Comparison of ENCODE assay signal across 16 cellular contexts in the genomic region with DNA sequence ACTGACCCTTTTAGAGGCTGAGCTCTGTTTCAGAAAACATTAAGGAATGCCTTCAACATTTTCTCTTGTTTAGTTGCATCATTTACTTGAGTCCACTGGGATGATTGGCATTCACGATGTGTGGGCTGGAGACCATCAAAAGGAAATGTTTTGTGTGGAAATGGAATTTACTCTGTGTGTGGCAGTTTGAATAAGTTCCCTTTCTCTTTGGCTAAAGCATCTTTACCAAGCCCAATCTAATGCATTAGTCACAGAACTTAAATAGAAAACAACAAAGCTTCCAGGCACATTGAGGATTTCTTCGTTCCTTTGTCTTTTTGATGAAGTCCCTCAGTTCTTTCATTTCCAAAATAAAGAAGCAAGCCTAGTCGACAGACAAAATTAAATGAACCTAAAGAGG.
DNase-seq lines count a peak whose midpoint lies in the region; FAIRE-seq and TF ChIP-seq lines count a peak whose summit lies in the region.
"Had no signal": no experiment of that assay in that cellular context is flagged by ENCODE, and none has a peak within 500 bp of the region (broad histone marks: within the 10 kb centered on the region; RNA-seq: fewer than 3 reads in every experiment).

No MANE protein-coding gene starts in this region.

- peak; percentile 62 for FAIRE-seq in H1 (lab: Jason Lieb, UNC)

- H3K4me1 ChIP-seq in HUES6 (ENCODE audit: control insufficient read depth, insufficient read depth, low read length) (peaks cover 21% of the 10 kb centered on the region), H1 (replicated peaks in 1 of 4; ENCODE audit: control insufficient read depth in 3 of 4, insufficient read depth in 4 of 4, low read length in 3 of 4) (peaks cover 0 to 13% (median 2%) of the 10 kb centered on the region in 4 experiments; a peak in 3 of 7 replicates)
- H3K4me1 ChIP-seq: BLaER1 treated with 17β-estradiol and CSF1 and Interleukin-3, amounts not matched to agents 10 nM and 100 nM; Peyer's patch had no signal

- no peaks in the 10 kb centered on the region for H3K79me1 ChIP-seq in H1 (ENCODE audit: low read depth, low read length)

- no peak overlapping the region for H2AK5ac ChIP-seq in H1 (ENCODE audit: low read depth, low read length)

- H3K9me3 ChIP-seq in HUES6 (ENCODE audit: control insufficient read depth, insufficient read depth, low read depth, low read length) = peaks cover 17% of the 10 kb centered on the region
- peaks cover 6 to 9% of the 10 kb centered on the region in 2 experiments; a peak in 3 of 4 replicates for H3K9me3 ChIP-seq in H1 (ENCODE audit: insufficient read depth in 2 of 2, low read depth in 1 of 2, low read length in 1 of 2)
- H3K9me3 ChIP-seq: Peyer's patch had no signal

- H3K18ac ChIP-seq in H1 (ENCODE audit: extremely low read depth, low read length) = no peak overlapping the region

- peaks cover 7% of the 10 kb centered on the region for H3K36me3 ChIP-seq in HUES6 (ENCODE audit: control insufficient read depth, insufficient read depth, low read length)
- peaks cover 0 to 9% (median 2%) of the 10 kb centered on the region in 4 experiments; a peak in 2 of 8 replicates for H3K36me3 ChIP-seq in H1 (ENCODE audit: control insufficient read depth in 2 of 4, insufficient read depth in 4 of 4, low read length in 3 of 4)
- H3K36me3 ChIP-seq in kidney epithelial cell (ENCODE audit: control insufficient read depth, insufficient read depth, low read length) = no peaks in the 10 kb centered on the region
- H3K36me3 ChIP-seq: BLaER1 treated with 17β-estradiol and CSF1 and Interleukin-3, amounts not matched to agents 10 nM and 100 nM; Peyer's patch had no signal

- no peaks in the 10 kb centered on the region for H4K20me1 ChIP-seq in H1 (replicated peaks in 1 of 2; ENCODE audit: control insufficient read depth in 1 of 2, insufficient read depth in 2 of 2, low read length in 2 of 2)
- H4K20me1 ChIP-seq: BLaER1 treated with 17β-estradiol and CSF1 and Interleukin-3, amounts not matched to agents 10 nM and 100 nM had no signal

- H2BK15ac ChIP-seq in H1 (ENCODE audit: low read length) = no peak overlapping the region

- no peak for TF ChIP-seq POLR2A in H1 (IDR thresholded peaks at IDR 0.05; ENCODE audit: control extremely low read depth in 1 of 2, low read depth in 2 of 2, low read length in 2 of 2)

- TF ChIP-seq CTCF in AG04449 (IDR thresholded peaks at IDR 0.05; ENCODE audit: insufficient read depth, low read length, missing control alignments) = no peak
- TF ChIP-seq CTCF in H1 (IDR thresholded peaks at IDR 0.05; ENCODE audit: control extremely low read depth in 1 of 3, insufficient read depth in 1 of 3, low read depth in 1 of 3, low read length in 3 of 3) = no peak
- no peak for TF ChIP-seq CTCF in kidney epithelial cell (IDR thresholded peaks at IDR 0.05; ENCODE audit: insufficient read depth, low read length, poor library complexity, severe bottlenecking)
- TF ChIP-seq CTCF in RWPE1 (conservative IDR thresholded peaks at IDR 0.05; ENCODE audit: low read depth) = no peak

- 10% methylated on average over 3 of the region's 3 CpGs; no CpG with 5 or more reads in 1 of the 2 experiments for WGBS in H1 (ENCODE audit: extremely low coverage in 1 of 2, insufficient coverage in 1 of 2, insufficient read length in 1 of 2, insufficient replicate concordance in 2 of 2, low coverage in 1 of 2, low lambda C conversion rate in 2 of 2, missing lambda C conversion rate in 1 of 2), 2 experiments

- TF ChIP-seq RAD21 in H1 (IDR thresholded peaks at IDR 0.05 in 1 of 2, conservative IDR thresholded peaks at IDR 0.05 in 1 of 2; ENCODE audit: low read depth in 2 of 2, low read length in 2 of 2) = no peak

- TF ChIP-seq EP300 in H1 (IDR thresholded peaks at IDR 0.05; ENCODE audit: borderline replicate concordance in 1 of 2, low read depth in 2 of 2, low read length in 2 of 2) = no peak

- no peak overlapping the region for H4K91ac ChIP-seq in H1 (replicated peaks; ENCODE audit: insufficient read length, low read length)

- H2BK120ac ChIP-seq in H1 (replicated peaks; ENCODE audit: low read depth, low read length) = no peak overlapping the region

- H2BK5ac ChIP-seq in H1 (ENCODE audit: low read depth, low read length) = no peak overlapping the region

- H3K4me2 ChIP-seq in H1 (ENCODE audit: insufficient read depth in 1 of 2, low read depth in 2 of 2, low read length in 2 of 2) = peak overlapping the region; percentile 38 to 50; a peak in 2 of 4 replicates
- H3K4me2 ChIP-seq: BLaER1 treated with 17β-estradiol and CSF1 and Interleukin-3, amounts not matched to agents 10 nM and 100 nM had no signal

- peak overlapping the region; percentile 78 for H4K5ac ChIP-seq in H1 (ENCODE audit: insufficient read length, low read depth, low read length)

- H2AFZ ChIP-seq in H1 (ENCODE audit: low read length) = no peak overlapping the region

- H2BK12ac ChIP-seq in H1 (ENCODE audit: low read depth, low read length) = no peak overlapping the region

- H3K56ac ChIP-seq in H1 (replicated peaks; ENCODE audit: insufficient read length, low read depth, low read length) = no peak overlapping the region

- DNase-seq in AG04449 (ENCODE audit: low read depth, low spot score) = peak; percentile 80
- peak in 1 of 2 experiments; percentile 34 for DNase-seq in H1 (ENCODE audit: low read depth in 1 of 2, low spot score in 2 of 2)
- peak; percentile 5 for DNase-seq in kidney epithelial cell (ENCODE audit: low read depth)
- DNase-seq in GM19240 (ENCODE audit: insufficient read length, low spot score) = no peak
- DNase-seq in RWPE1 (ENCODE audit: low spot score) = no peak
- DNase-seq in activated gamma-delta T cell (lab: John Stamatoyannopoulos, UW) = no peak
- DNase-seq in GM19238 (ENCODE audit: insufficient read length, low spot score) = no peak
- DNase-seq: activated naive CD8-positive, alpha-beta T cell treated with anti-CD3 and anti-CD28 coated beads, Interleukin-2, amount 10 ng/mL, durations not matched to agents 7 days and 5 days; effector memory CD8-positive, alpha-beta T cell; GF-D8; NCI-H345; nephron progenitor cell; Peyer's patch had no signal

- no peaks in the 10 kb centered on the region for H3K23me2 ChIP-seq in H1 (ENCODE audit: low read depth, low read length)

- H3K4me3 ChIP-seq in AG04449 (ENCODE audit: low read depth, low read length) = no peak overlapping the region
- H3K4me3 ChIP-seq in HUES6 (ENCODE audit: low read depth, low read length) = peak overlapping the region; percentile 12; the same call in 1 of the 2 replicates
- H3K4me3 ChIP-seq in H1 (ENCODE audit: extremely low read depth in 1 of 4, insufficient read depth in 2 of 4, low read depth in 3 of 4, low read length in 4 of 4) = peak overlapping the region in 1 of 4 experiments; percentile 27; a peak in 1 of 8 replicates
- no peak overlapping the region for H3K4me3 ChIP-seq in kidney epithelial cell (ENCODE audit: low read depth, low read length)
- H3K4me3 ChIP-seq: BLaER1 treated with 17β-estradiol and CSF1 and Interleukin-3, amounts not matched to agents 10 nM and 100 nM; Peyer's patch had no signal

- CTCF ChIA-PET in AG04449 (lab: Yijun Ruan, JAX) = interaction anchor here (1.0 kb wide), 1 partner anchor 13 kb away, joined by 3 read pairs; no protein-coding TSS in a partner anchor
- CTCF ChIA-PET in H1 (lab: Charles Lee; ENCODE audit: partially characterized antibody) = interaction anchor here (0.8 kb wide), 1 partner anchor 123 kb away, joined by 3 read pairs; no protein-coding TSS in a partner anchor
- CTCF ChIA-PET in RWPE1 (lab: Yijun Ruan, JAX) = interaction anchor here (0.6 kb wide), 1 partner anchor 1303 kb away, joined by 3 read pairs; no protein-coding TSS in a partner anchor

- H3K27me3 ChIP-seq in HUES6 (ENCODE audit: control insufficient read depth, insufficient read depth, low read length) = no peaks in the 10 kb centered on the region
- H3K27me3 ChIP-seq in H1 (replicated peaks in 1 of 4; ENCODE audit: control insufficient read depth in 3 of 4, extremely low read depth in 1 of 4, insufficient read depth in 3 of 4, low read length in 3 of 4) = no peaks in the 10 kb centered on the region
- no peaks in the 10 kb centered on the region for H3K27me3 ChIP-seq in kidney epithelial cell (ENCODE audit: control insufficient read depth, insufficient read depth, low read length)
- H3K27me3 ChIP-seq: BLaER1 treated with 17β-estradiol and CSF1 and Interleukin-3, amounts not matched to agents 10 nM and 100 nM; Peyer's patch had no signal

- no peak overlapping the region for H3K14ac ChIP-seq in H1 (ENCODE audit: insufficient read length)

- H3K27ac ChIP-seq in HUES6 (ENCODE audit: low read depth, low read length) = peak overlapping the region; percentile 92
- no peak overlapping the region for H3K27ac ChIP-seq in H1 (ENCODE audit: low read depth, low read length)
- no peak overlapping the region for H3K27ac ChIP-seq in RWPE1
- H3K27ac ChIP-seq: BLaER1 treated with 17β-estradiol and CSF1 and Interleukin-3, amounts not matched to agents 10 nM and 100 nM; HL-60; Peyer's patch had no signal

- H4K8ac ChIP-seq in H1 (ENCODE audit: extremely low read depth, insufficient read depth, low read length) = no peak overlapping the region

- no peak overlapping the region for H3K23ac ChIP-seq in H1 (ENCODE audit: insufficient read length)

- no peak overlapping the region for H2BK20ac ChIP-seq in H1 (ENCODE audit: low read length)

- no peaks in the 10 kb centered on the region for H3K79me2 ChIP-seq in H1 (ENCODE audit: control insufficient read depth in 1 of 2, insufficient read depth in 2 of 2, low read length in 2 of 2)

- no peak overlapping the region for H3K4ac ChIP-seq in H1 (replicated peaks; ENCODE audit: insufficient read length, low read depth, low read length)

- POLR2A ChIA-PET in AG04449 (lab: Yijun Ruan, JAX) = no interaction called here
- POLR2A ChIA-PET in H1 (lab: Charles Lee; ENCODE audit: partially characterized antibody) = interaction anchor here (0.6 kb wide), 1 partner anchor 492 kb away, joined by 3 read pairs; no protein-coding TSS in a partner anchor
- POLR2A ChIA-PET in RWPE1 (lab: Yijun Ruan, JAX; ENCODE audit: low non-redundant PET) = no interaction called here

- H3K9ac ChIP-seq in HUES6 (ENCODE audit: low read length) (no peak overlapping the region), H1 (replicated peaks in 1 of 4; ENCODE audit: extremely low read depth in 1 of 4, low read depth in 3 of 4, low read length in 3 of 4) (no peak overlapping the region)
- H3K9ac ChIP-seq: BLaER1 treated with 17β-estradiol and CSF1 and Interleukin-3, amounts not matched to agents 10 nM and 100 nM had no signal

Comparison
In these comparisons a context has a peak if more than half of its experiments do, and no peak if none do; other contexts are left out.
1. DNase-seq: peak in AG04449 (single experiment) and kidney epithelial cell (single experiment); none in GM19240 (single experiment), RWPE1 (single experiment), activated gamma-delta T cell (single experiment) and GM19238 (single experiment).